In the genomic region with DNA sequence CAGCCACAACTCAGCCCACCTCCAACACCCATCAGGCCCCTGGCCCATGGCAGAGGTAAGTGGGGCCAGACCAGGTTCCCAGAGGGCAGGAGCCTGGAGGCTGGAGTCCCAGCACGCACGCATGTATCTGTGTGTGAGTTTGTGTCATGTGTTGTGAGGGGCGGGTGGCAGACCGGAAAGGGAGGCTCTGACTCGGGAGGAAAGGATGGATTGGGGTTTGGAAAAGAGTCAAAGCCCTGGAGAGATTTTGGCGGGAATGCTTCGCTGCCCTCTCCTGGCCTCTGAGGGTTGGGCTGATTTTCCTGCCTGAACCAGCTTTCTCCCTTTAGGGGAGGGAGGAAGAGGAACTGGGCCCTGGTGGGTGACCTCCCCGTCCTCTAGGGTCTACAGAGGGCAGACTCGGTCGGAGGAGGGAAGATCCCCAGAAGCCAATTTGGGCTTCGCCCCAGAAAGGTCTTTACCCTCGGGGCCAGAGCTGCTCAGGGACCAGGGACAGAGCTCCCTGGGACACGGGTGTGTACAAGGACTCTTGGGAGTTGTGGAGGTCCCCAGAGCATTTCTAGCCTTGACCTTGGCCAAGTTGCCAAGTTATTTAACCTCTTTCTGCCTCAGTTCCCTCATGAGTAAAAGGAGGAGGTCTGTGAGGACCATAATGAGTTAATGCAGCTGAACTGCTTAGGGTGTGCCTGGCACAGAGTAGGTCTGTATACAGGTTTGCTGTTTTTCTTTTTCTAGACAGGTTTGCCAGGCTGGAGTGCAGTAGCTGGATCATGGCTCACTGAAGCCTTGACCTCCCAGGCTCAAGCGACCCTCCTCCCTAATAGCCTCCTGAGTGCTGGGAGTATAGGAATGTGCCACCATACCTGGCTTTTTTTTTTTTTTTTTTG, we compare ENCODE assay signal across 1 cellular context.
TF ChIP-seq lines count a peak whose summit lies in the region.

No MANE protein-coding gene starts in this region.

TF ChIP-seq in K562, 482 proteins besides CTCF, POLR2A, EP300 and RAD21 (continued from another document and continues in another):
- 0 out of 2 replicates have a peak, but pooled peaks have one; percentile 23 for TF ChIP-seq ZBTB40 (IDR thresholded peaks at IDR 0.05)
- no peak for TF ChIP-seq ZBTB40 (CRISPR knock-in tag; IDR thresholded peaks at IDR 0.05)
- no peak for TF ChIP-seq FOXA1 (IDR thresholded peaks at IDR 0.05; ENCODE audit: borderline replicate concordance)
- TF ChIP-seq SMARCE1 (IDR thresholded peaks at IDR 0.05): no peak
- TF ChIP-seq CBFB (CRISPR knock-in tag; IDR thresholded peaks at IDR 0.05): no peak
- TF ChIP-seq, protein P1, sequence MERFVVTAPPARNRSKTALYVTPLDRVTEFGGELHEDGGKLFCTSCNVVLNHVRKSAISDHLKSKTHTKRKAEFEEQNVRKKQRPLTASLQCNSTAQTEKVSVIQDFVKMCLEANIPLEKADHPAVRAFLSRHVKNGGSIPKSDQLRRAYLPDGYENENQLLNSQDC (CRISPR knock-in tag; IDR thresholded peaks at IDR 0.05): no peak
- no peak for TF ChIP-seq SIN3B (IDR thresholded peaks at IDR 0.05; ENCODE audit: low read depth)
- TF ChIP-seq GATAD2B (IDR thresholded peaks at IDR 0.05; ENCODE audit: borderline replicate concordance): 0 out of 2 replicates have a peak, but pooled peaks have one; percentile 24
- no peak for TF ChIP-seq HIVEP1 (CRISPR knock-in tag; IDR thresholded peaks at IDR 0.05)
- no peak for TF ChIP-seq CREB1 (IDR thresholded peaks at IDR 0.05)
- TF ChIP-seq CREB1 (CRISPR knock-in tag; IDR thresholded peaks at IDR 0.05): no peak; the same call in 1 of the 2 replicates
- TF ChIP-seq, protein P2, sequence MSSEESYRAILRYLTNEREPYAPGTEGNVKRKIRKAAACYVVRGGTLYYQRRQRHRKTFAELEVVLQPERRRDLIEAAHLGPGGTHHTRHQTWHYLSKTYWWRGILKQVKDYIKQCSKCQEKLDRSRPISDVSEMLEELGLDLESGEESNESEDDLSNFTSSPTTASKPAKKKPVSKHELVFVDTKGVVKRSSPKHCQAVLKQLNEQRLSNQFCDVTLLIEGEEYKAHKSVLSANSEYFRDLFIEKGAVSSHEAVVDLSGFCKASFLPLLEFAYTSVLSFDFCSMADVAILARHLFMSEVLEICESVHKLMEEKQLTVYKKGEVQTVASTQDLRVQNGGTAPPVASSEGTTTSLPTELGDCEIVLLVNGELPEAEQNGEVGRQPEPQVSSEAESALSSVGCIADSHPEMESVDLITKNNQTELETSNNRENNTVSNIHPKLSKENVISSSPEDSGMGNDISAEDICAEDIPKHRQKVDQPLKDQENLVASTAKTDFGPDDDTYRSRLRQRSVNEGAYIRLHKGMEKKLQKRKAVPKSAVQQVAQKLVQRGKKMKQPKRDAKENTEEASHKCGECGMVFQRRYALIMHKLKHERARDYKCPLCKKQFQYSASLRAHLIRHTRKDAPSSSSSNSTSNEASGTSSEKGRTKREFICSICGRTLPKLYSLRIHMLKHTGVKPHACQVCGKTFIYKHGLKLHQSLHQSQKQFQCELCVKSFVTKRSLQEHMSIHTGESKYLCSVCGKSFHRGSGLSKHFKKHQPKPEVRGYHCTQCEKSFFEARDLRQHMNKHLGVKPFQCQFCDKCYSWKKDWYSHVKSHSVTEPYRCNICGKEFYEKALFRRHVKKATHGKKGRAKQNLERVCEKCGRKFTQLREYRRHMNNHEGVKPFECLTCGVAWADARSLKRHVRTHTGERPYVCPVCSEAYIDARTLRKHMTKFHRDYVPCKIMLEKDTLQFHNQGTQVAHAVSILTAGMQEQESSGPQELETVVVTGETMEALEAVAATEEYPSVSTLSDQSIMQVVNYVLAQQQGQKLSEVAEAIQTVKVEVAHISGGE (CRISPR knock-in tag; IDR thresholded peaks at IDR 0.05): peak in 1 of 3 experiments; percentile 46; a peak in 2 of 6 replicates
- no peak for TF ChIP-seq ZSCAN32 (CRISPR knock-in tag; IDR thresholded peaks at IDR 0.05)
- no peak for TF ChIP-seq ZC3H11A (IDR thresholded peaks at IDR 0.05; ENCODE audit: low read depth, low read length)
- TF ChIP-seq, protein P3, sequence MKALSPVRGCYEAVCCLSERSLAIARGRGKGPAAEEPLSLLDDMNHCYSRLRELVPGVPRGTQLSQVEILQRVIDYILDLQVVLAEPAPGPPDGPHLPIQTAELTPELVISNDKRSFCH (CRISPR knock-in tag; IDR thresholded peaks at IDR 0.05): no peak
- TF ChIP-seq, protein P3 (tag; IDR thresholded peaks at IDR 0.05): no peak
- TF ChIP-seq, protein P4, sequence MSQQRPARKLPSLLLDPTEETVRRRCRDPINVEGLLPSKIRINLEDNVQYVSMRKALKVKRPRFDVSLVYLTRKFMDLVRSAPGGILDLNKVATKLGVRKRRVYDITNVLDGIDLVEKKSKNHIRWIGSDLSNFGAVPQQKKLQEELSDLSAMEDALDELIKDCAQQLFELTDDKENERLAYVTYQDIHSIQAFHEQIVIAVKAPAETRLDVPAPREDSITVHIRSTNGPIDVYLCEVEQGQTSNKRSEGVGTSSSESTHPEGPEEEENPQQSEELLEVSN (IDR thresholded peaks at IDR 0.05; ENCODE audit: borderline replicate concordance in 1 of 2, extremely low read depth in 1 of 2, insufficient read depth in 1 of 2, insufficient read length in 1 of 2, low read depth in 1 of 2, low read length in 1 of 2, poor library complexity in 1 of 2, severe bottlenecking in 1 of 2): peak; percentile 84 to 91
- TF ChIP-seq TCFL5 (CRISPR knock-in tag; conservative IDR thresholded peaks at IDR 0.05): no peak
- TF ChIP-seq ZNF589 (CRISPR knock-in tag; IDR thresholded peaks at IDR 0.05; ENCODE audit: low read depth): 0 out of 2 replicates have a peak, but pooled peaks have one; percentile 41
- TF ChIP-seq ZNF24 (IDR thresholded peaks at IDR 0.05): no peak
- no peak for TF ChIP-seq PRMT5 (CRISPR knock-in tag; IDR thresholded peaks at IDR 0.05)
- peak; percentile 42 for TF ChIP-seq SAP30 (IDR thresholded peaks at IDR 0.05; ENCODE audit: borderline replicate concordance, insufficient read depth, low read depth, low read length, poor library complexity, severe bottlenecking)
- TF ChIP-seq KLF10 (CRISPR knock-in tag; IDR thresholded peaks at IDR 0.05): no peak
- TF ChIP-seq ZNF511 (CRISPR knock-in tag; IDR thresholded peaks at IDR 0.05): no peak
- TF ChIP-seq ATF4 (CRISPR knock-in tag; IDR thresholded peaks at IDR 0.05): no peak
- no peak for TF ChIP-seq PHF8 (IDR thresholded peaks at IDR 0.05; ENCODE audit: borderline replicate concordance, low read length)
- no peak for TF ChIP-seq ZNF764 (CRISPR knock-in tag; IDR thresholded peaks at IDR 0.05; ENCODE audit: low read depth)
- no peak for TF ChIP-seq NR1H2 (CRISPR knock-in tag; IDR thresholded peaks at IDR 0.05)
- TF ChIP-seq SMARCB1 (IDR thresholded peaks at IDR 0.05; ENCODE audit: insufficient read length, low read depth): no peak
- no peak for TF ChIP-seq DPF2 (IDR thresholded peaks at IDR 0.05)
- TF ChIP-seq GTF3C2 (IDR thresholded peaks at IDR 0.05; ENCODE audit: borderline replicate concordance, extremely low read depth, insufficient read length): no peak
- TF ChIP-seq HLTF (IDR thresholded peaks at IDR 0.05): no peak
- no peak for TF ChIP-seq SP1 (CRISPR knock-in tag; IDR thresholded peaks at IDR 0.05)
- no peak for TF ChIP-seq HMGXB4 (CRISPR knock-in tag; IDR thresholded peaks at IDR 0.05)
- no peak for TF ChIP-seq RBM14 (IDR thresholded peaks at IDR 0.05; ENCODE audit: borderline replicate concordance, insufficient read depth, low read depth, low read length)
- no peak for TF ChIP-seq KLF13 (tag; IDR thresholded peaks at IDR 0.05; ENCODE audit: borderline replicate concordance, low read depth)
